Comparison of ENCODE assay signal across 17 cellular contexts in genomic region chrX:12819231-12819630, GRCh38. TPM values are rescaled to one million over a fixed set of nuclear protein-coding genes. Genes with fewer than 3 reads are reported as not detected.
"Had no signal": no experiment of that assay in that cellular context is flagged by ENCODE, and none has a peak within 500 bp of the region (broad histone marks: within the 10 kb centered on the region; RNA-seq: fewer than 3 reads in every experiment).

No MANE protein-coding gene starts in this region.

- H3K27me3 ChIP-seq: esophagus muscularis mucosa, gastrocnemius medialis, thyroid gland, uterus had no signal

- H3K9me3 ChIP-seq: esophagus muscularis mucosa, gastrocnemius medialis, heart right ventricle, left ventricle myocardium inferior, pancreas, thyroid gland, uterus had no signal

- H3K27ac ChIP-seq: esophagus muscularis mucosa, gastrocnemius medialis, heart right ventricle, left ventricle myocardium inferior, pancreas, thyroid gland, uterus had no signal

- H3K27me3 Mint-ChIP-seq: activated CD4-positive, alpha-beta memory T cell treated with anti-CD3 and anti-CD28 coated beads for 36 hours had no signal

- H3K36me3 ChIP-seq: gastrocnemius medialis, left ventricle myocardium inferior, thyroid gland, uterus had no signal

- DNase-seq: activated CD4-positive, alpha-beta memory T cell treated with anti-CD3 and anti-CD28 coated beads for 36 hours; activated CD4-positive, CD25-positive, alpha-beta regulatory T cell treated with anti-CD3 and anti-CD28 coated beads, Interleukin-2, amount 50 U/mL, for 72 hours; activated naive CD4-positive, alpha-beta T cell treated with Interleukin-2 at 50 U/mL for 16 hours; cerebellar nuclear complex; dermis blood vessel endothelial cell; gastrocnemius medialis; heart right ventricle; kidney; left ventricle myocardium inferior; mesenchymal stem cell; pancreas; stimulated activated CD4-positive, alpha-beta T cell treated with anti-CD3 and anti-CD28 coated beads, Interleukin-4, amount 100 ng/mL, for 24 hours; thyroid gland; uterus had no signal

- H3K4me3 ChIP-seq: esophagus muscularis mucosa, gastrocnemius medialis, heart right ventricle, left ventricle myocardium inferior, pancreas, thyroid gland, uterus had no signal

- H3K4me3 Mint-ChIP-seq: activated CD4-positive, alpha-beta memory T cell treated with anti-CD3 and anti-CD28 coated beads for 36 hours; brain; T-helper 2 cell treated with Interferon-gamma antibody and Interleukin-4, amounts not matched to agents 5 μg/mL and 100 μg/mL, for 36 hours had no signal

- H3K27ac Mint-ChIP-seq: activated CD4-positive, alpha-beta memory T cell treated with anti-CD3 and anti-CD28 coated beads for 36 hours; brain; T-helper 2 cell treated with Interferon-gamma antibody and Interleukin-4, amounts not matched to agents 5 μg/mL and 100 μg/mL, for 36 hours had no signal

- ATAC-seq: gastrocnemius medialis, heart right ventricle, pancreas had no signal

- H3K9me3 Mint-ChIP-seq: activated CD4-positive, alpha-beta memory T cell treated with anti-CD3 and anti-CD28 coated beads for 36 hours; brain; T-helper 2 cell treated with Interferon-gamma antibody and Interleukin-4, amounts not matched to agents 5 μg/mL and 100 μg/mL, for 36 hours had no signal

RNA-seq across cellular contexts. Expression of gene TLR7, which starts 47.6 kb away (rescaled TPM):
- total RNA-seq: activated CD4-positive, alpha-beta memory T cell treated with anti-CD3 and anti-CD28 coated beads for 36 hours; dermis blood vessel endothelial cell had no signal
